Comparison of ENCODE assay signal across 1 cellular context in genomic region chr4:128596844-128597243, GRCh38.
TF ChIP-seq lines count a peak whose summit lies in the region.

No MANE protein-coding gene starts in this region.

TF ChIP-seq in GM23338, 12 proteins besides CTCF, POLR2A, EP300 and RAD21 (continued from another document):
- TF ChIP-seq ETS1 (IDR thresholded peaks at IDR 0.05) (no peak), NANOG (IDR thresholded peaks at IDR 0.05; ENCODE audit: borderline replicate concordance) (no peak), STAT1 (IDR thresholded peaks at IDR 0.05; ENCODE audit: unreplicated experiment) (no peak), ZNF462 (CRISPR knock-in tag; IDR thresholded peaks at IDR 0.05) (no peak)
